ENCODE assay signal across 1 cellular context in the genomic region with DNA sequence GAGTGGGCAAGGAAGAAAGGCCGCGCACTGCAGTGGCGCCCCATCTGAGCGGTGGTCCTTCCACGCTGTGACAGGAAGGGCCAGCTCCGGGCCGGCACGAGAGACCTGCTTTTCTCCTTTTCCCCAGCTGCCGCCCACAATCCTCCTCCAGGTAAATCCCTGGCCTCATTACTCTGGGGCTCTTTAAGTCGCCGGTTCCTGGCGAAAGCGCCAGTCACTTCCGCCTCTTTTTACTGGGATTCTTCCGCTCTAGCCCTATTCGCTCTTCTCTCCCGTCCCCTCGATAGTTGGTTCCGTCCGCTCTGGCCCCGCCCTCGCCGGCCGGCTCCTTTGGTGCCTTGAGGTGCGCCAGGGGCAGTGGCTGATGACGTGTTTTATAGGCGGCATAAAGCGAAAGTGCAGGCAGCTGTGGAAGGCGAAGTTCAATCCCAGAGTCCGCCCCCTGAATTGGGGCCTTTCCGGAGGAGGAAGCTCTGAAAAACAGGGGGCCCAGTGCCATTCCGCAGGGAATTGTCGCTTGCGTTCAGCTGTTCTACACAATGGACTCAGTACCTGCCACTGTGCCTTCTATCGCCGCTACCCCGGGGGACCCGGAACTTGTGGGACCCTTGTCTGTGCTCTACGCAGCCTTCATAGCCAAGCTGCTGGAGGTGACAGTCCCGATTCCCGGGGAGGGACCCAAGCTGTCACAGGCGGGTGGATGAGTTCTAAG.
TF ChIP-seq lines count a peak whose summit lies in the region.

No MANE protein-coding gene starts in this region.

TF ChIP-seq in GM12878, 131 proteins besides CTCF, POLR2A, EP300 and RAD21 (continued from another document and continues in another):
- TF ChIP-seq DPF2 (IDR thresholded peaks at IDR 0.05) (0 out of 2 replicates have a peak, but pooled peaks have one; percentile 34), ASH2L (IDR thresholded peaks at IDR 0.05; ENCODE audit: borderline replicate concordance, low read depth) (no peak), TAF1 (IDR thresholded peaks at IDR 0.05; ENCODE audit: borderline replicate concordance, low read depth, low read length) (peak; percentile 77), ZZZ3 (IDR thresholded peaks at IDR 0.05; ENCODE audit: control insufficient read depth, insufficient read length, low read depth) (no peak), CHD4 (IDR thresholded peaks at IDR 0.05) (no peak), LARP7 (IDR thresholded peaks at IDR 0.05) (0 out of 2 replicates have a peak, but pooled peaks have one; percentile 61), ZNF384 (IDR thresholded peaks at IDR 0.05; ENCODE audit: borderline replicate concordance, low read depth, low read length) (no peak), HDGF (IDR thresholded peaks at IDR 0.05) (no peak), SMAD5 (IDR thresholded peaks at IDR 0.05; ENCODE audit: low read depth) (peak; percentile 82; the same call in 1 of the 2 replicates), ZNF622 (IDR thresholded peaks at IDR 0.05) (no peak), ZNF24 (IDR thresholded peaks at IDR 0.05) (no peak), ZSCAN29 (IDR thresholded peaks at IDR 0.05) (no peak), SMARCA5 (IDR thresholded peaks at IDR 0.05) (peak; percentile 64; the same call in 1 of the 2 replicates), FOXK2 (IDR thresholded peaks at IDR 0.05) (peak; percentile 95), FOXM1 (IDR thresholded peaks at IDR 0.05; ENCODE audit: low read depth, low read length) (no peak), NFXL1 (IDR thresholded peaks at IDR 0.05; ENCODE audit: borderline replicate concordance) (no peak), HDAC2 (IDR thresholded peaks at IDR 0.05) (no peak), NFIC (IDR thresholded peaks at IDR 0.05; ENCODE audit: low read depth, low read length) (peak; percentile 54; the same call in 1 of the 2 replicates), CBX5 (IDR thresholded peaks at IDR 0.05; ENCODE audit: low read depth) (peak; percentile 14; the same call in 1 of the 2 replicates), EZH2 (IDR thresholded peaks at IDR 0.05; ENCODE audit: borderline replicate concordance, control insufficient read depth, low read depth, low read length) (no peak), HDAC6 (IDR thresholded peaks at IDR 0.05; ENCODE audit: unreplicated experiment) (no peak), BMI1 (IDR thresholded peaks at IDR 0.05; ENCODE audit: borderline replicate concordance) (no peak), JUNB (IDR thresholded peaks at IDR 0.05) (no peak; the same call in 1 of the 2 replicates), CBFB (IDR thresholded peaks at IDR 0.05; ENCODE audit: low read depth) (peak; percentile 74; the same call in 1 of the 2 replicates), TBL1XR1 (IDR thresholded peaks at IDR 0.05; ENCODE audit: low read depth, low read length) (peak; percentile 39), RUNX3 (IDR thresholded peaks at IDR 0.05; ENCODE audit: low read length) (peak; percentile 57; the same call in 1 of the 2 replicates), KLF5 (IDR thresholded peaks at IDR 0.05; ENCODE audit: partially characterized antibody) (peak; percentile 96), IRF4 (IDR thresholded peaks at IDR 0.05; ENCODE audit: low read depth, low read length) (no peak), GATAD2B (conservative IDR thresholded peaks at IDR 0.05; ENCODE audit: low read depth) (no peak; the same call in 1 of the 2 replicates), FOS (IDR thresholded peaks at IDR 0.05; ENCODE audit: borderline replicate concordance, extremely low read depth, insufficient read length) (no peak), SREBF2 (IDR thresholded peaks at IDR 0.05; ENCODE audit: low read length) (no peak), NR2C1 (IDR thresholded peaks at IDR 0.05) (peak; percentile 66; the same call in 1 of the 2 replicates), ZNF217 (IDR thresholded peaks at IDR 0.05) (no peak), EED (IDR thresholded peaks at IDR 0.05; ENCODE audit: low read depth) (peak; percentile 52)
- TF ChIP-seq, protein P1, sequence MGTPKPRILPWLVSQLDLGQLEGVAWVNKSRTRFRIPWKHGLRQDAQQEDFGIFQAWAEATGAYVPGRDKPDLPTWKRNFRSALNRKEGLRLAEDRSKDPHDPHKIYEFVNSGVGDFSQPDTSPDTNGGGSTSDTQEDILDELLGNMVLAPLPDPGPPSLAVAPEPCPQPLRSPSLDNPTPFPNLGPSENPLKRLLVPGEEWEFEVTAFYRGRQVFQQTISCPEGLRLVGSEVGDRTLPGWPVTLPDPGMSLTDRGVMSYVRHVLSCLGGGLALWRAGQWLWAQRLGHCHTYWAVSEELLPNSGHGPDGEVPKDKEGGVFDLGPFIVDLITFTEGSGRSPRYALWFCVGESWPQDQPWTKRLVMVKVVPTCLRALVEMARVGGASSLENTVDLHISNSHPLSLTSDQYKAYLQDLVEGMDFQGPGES (IDR thresholded peaks at IDR 0.05) = no peak
- TF ChIP-seq, protein P2, sequence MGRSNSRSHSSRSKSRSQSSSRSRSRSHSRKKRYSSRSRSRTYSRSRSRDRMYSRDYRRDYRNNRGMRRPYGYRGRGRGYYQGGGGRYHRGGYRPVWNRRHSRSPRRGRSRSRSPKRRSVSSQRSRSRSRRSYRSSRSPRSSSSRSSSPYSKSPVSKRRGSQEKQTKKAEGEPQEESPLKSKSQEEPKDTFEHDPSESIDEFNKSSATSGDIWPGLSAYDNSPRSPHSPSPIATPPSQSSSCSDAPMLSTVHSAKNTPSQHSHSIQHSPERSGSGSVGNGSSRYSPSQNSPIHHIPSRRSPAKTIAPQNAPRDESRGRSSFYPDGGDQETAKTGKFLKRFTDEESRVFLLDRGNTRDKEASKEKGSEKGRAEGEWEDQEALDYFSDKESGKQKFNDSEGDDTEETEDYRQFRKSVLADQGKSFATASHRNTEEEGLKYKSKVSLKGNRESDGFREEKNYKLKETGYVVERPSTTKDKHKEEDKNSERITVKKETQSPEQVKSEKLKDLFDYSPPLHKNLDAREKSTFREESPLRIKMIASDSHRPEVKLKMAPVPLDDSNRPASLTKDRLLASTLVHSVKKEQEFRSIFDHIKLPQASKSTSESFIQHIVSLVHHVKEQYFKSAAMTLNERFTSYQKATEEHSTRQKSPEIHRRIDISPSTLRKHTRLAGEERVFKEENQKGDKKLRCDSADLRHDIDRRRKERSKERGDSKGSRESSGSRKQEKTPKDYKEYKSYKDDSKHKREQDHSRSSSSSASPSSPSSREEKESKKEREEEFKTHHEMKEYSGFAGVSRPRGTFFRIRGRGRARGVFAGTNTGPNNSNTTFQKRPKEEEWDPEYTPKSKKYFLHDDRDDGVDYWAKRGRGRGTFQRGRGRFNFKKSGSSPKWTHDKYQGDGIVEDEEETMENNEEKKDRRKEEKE (IDR thresholded peaks at IDR 0.05) = peak; percentile 79; the same call in 1 of the 2 replicates
- TF ChIP-seq, protein P3, sequence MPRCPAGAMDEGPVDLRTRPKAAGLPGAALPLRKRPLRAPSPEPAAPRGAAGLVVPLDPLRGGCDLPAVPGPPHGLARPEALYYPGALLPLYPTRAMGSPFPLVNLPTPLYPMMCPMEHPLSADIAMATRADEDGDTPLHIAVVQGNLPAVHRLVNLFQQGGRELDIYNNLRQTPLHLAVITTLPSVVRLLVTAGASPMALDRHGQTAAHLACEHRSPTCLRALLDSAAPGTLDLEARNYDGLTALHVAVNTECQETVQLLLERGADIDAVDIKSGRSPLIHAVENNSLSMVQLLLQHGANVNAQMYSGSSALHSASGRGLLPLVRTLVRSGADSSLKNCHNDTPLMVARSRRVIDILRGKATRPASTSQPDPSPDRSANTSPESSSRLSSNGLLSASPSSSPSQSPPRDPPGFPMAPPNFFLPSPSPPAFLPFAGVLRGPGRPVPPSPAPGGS (IDR thresholded peaks at IDR 0.05; ENCODE audit: borderline replicate concordance, insufficient read depth, low read depth, low read length, poor library complexity, severe bottlenecking) = peak; percentile 6
- TF ChIP-seq, protein P4, sequence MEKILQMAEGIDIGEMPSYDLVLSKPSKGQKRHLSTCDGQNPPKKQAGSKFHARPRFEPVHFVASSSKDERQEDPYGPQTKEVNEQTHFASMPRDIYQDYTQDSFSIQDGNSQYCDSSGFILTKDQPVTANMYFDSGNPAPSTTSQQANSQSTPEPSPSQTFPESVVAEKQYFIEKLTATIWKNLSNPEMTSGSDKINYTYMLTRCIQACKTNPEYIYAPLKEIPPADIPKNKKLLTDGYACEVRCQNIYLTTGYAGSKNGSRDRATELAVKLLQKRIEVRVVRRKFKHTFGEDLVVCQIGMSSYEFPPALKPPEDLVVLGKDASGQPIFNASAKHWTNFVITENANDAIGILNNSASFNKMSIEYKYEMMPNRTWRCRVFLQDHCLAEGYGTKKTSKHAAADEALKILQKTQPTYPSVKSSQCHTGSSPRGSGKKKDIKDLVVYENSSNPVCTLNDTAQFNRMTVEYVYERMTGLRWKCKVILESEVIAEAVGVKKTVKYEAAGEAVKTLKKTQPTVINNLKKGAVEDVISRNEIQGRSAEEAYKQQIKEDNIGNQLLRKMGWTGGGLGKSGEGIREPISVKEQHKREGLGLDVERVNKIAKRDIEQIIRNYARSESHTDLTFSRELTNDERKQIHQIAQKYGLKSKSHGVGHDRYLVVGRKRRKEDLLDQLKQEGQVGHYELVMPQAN (conservative IDR thresholded peaks at IDR 0.05) = peak; percentile 73
- TF ChIP-seq, protein P5, sequence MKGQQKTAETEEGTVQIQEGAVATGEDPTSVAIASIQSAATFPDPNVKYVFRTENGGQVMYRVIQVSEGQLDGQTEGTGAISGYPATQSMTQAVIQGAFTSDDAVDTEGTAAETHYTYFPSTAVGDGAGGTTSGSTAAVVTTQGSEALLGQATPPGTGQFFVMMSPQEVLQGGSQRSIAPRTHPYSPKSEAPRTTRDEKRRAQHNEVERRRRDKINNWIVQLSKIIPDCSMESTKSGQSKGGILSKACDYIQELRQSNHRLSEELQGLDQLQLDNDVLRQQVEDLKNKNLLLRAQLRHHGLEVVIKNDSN (IDR thresholded peaks at IDR 0.05; ENCODE audit: borderline replicate concordance, extremely low read length, insufficient read depth, low read depth, low read length) = no peak
- TF ChIP-seq, protein P6, sequence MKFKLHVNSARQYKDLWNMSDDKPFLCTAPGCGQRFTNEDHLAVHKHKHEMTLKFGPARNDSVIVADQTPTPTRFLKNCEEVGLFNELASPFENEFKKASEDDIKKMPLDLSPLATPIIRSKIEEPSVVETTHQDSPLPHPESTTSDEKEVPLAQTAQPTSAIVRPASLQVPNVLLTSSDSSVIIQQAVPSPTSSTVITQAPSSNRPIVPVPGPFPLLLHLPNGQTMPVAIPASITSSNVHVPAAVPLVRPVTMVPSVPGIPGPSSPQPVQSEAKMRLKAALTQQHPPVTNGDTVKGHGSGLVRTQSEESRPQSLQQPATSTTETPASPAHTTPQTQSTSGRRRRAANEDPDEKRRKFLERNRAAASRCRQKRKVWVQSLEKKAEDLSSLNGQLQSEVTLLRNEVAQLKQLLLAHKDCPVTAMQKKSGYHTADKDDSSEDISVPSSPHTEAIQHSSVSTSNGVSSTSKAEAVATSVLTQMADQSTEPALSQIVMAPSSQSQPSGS (IDR thresholded peaks at IDR 0.05; ENCODE audit: low read length) = no peak
- TF ChIP-seq, protein P7, sequence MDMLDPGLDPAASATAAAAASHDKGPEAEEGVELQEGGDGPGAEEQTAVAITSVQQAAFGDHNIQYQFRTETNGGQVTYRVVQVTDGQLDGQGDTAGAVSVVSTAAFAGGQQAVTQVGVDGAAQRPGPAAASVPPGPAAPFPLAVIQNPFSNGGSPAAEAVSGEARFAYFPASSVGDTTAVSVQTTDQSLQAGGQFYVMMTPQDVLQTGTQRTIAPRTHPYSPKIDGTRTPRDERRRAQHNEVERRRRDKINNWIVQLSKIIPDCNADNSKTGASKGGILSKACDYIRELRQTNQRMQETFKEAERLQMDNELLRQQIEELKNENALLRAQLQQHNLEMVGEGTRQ (IDR thresholded peaks at IDR 0.05; ENCODE audit: borderline replicate concordance, low read depth, low read length) = no peak
- TF ChIP-seq, protein P8, sequence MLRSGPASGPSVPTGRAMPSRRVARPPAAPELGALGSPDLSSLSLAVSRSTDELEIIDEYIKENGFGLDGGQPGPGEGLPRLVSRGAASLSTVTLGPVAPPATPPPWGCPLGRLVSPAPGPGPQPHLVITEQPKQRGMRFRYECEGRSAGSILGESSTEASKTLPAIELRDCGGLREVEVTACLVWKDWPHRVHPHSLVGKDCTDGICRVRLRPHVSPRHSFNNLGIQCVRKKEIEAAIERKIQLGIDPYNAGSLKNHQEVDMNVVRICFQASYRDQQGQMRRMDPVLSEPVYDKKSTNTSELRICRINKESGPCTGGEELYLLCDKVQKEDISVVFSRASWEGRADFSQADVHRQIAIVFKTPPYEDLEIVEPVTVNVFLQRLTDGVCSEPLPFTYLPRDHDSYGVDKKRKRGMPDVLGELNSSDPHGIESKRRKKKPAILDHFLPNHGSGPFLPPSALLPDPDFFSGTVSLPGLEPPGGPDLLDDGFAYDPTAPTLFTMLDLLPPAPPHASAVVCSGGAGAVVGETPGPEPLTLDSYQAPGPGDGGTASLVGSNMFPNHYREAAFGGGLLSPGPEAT (IDR thresholded peaks at IDR 0.05; ENCODE audit: low read depth) = peak; percentile 94
- TF ChIP-seq, protein P9, sequence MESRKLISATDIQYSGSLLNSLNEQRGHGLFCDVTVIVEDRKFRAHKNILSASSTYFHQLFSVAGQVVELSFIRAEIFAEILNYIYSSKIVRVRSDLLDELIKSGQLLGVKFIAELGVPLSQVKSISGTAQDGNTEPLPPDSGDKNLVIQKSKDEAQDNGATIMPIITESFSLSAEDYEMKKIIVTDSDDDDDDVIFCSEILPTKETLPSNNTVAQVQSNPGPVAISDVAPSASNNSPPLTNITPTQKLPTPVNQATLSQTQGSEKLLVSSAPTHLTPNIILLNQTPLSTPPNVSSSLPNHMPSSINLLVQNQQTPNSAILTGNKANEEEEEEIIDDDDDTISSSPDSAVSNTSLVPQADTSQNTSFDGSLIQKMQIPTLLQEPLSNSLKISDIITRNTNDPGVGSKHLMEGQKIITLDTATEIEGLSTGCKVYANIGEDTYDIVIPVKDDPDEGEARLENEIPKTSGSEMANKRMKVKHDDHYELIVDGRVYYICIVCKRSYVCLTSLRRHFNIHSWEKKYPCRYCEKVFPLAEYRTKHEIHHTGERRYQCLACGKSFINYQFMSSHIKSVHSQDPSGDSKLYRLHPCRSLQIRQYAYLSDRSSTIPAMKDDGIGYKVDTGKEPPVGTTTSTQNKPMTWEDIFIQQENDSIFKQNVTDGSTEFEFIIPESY (IDR thresholded peaks at IDR 0.05) = no peak
- TF ChIP-seq, protein P10, sequence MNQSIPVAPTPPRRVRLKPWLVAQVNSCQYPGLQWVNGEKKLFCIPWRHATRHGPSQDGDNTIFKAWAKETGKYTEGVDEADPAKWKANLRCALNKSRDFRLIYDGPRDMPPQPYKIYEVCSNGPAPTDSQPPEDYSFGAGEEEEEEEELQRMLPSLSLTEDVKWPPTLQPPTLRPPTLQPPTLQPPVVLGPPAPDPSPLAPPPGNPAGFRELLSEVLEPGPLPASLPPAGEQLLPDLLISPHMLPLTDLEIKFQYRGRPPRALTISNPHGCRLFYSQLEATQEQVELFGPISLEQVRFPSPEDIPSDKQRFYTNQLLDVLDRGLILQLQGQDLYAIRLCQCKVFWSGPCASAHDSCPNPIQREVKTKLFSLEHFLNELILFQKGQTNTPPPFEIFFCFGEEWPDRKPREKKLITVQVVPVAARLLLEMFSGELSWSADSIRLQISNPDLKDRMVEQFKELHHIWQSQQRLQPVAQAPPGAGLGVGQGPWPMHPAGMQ (IDR thresholded peaks at IDR 0.05; ENCODE audit: borderline replicate concordance) = no peak
- TF ChIP-seq, protein P11, sequence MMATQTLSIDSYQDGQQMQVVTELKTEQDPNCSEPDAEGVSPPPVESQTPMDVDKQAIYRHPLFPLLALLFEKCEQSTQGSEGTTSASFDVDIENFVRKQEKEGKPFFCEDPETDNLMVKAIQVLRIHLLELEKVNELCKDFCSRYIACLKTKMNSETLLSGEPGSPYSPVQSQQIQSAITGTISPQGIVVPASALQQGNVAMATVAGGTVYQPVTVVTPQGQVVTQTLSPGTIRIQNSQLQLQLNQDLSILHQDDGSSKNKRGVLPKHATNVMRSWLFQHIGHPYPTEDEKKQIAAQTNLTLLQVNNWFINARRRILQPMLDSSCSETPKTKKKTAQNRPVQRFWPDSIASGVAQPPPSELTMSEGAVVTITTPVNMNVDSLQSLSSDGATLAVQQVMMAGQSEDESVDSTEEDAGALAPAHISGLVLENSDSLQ (IDR thresholded peaks at IDR 0.05) = no peak; the same call in 1 of the 2 replicates
